Comparison of ENCODE assay signal across 9 cellular contexts in genomic region chr1:75203415-75204277, GRCh38.
DNase-seq lines count a peak whose midpoint lies in the region; ATAC-seq, FAIRE-seq and TF ChIP-seq lines count a peak whose summit lies in the region.
"Had no signal": no experiment of that assay in that cellular context is flagged by ENCODE, and none has a peak within 500 bp of the region (broad histone marks: within the 10 kb centered on the region; RNA-seq: fewer than 3 reads in every experiment).

No MANE protein-coding gene starts in this region.

- no peak overlapping the region for H3K4me3 ChIP-seq in Panc1 (ENCODE audit: low read depth in 2 of 2, low read length in 2 of 2)
- no peak overlapping the region for H3K4me3 ChIP-seq in esophagus muscularis mucosa
- H3K4me3 ChIP-seq: BLaER1 treated with 17β-estradiol and CSF1 and Interleukin-3, amounts not matched to agents 10 nM and 100 nM had no signal

- no peaks in the 10 kb centered on the region for H3K9me3 Mint-ChIP-seq in osteocyte (ENCODE audit: unreplicated experiment)

- H3K27me3 ChIP-seq in Panc1 (ENCODE audit: control insufficient read depth, insufficient read depth, low read length) (no peaks in the 10 kb centered on the region), esophagus muscularis mucosa (peaks cover 0 to 7% (median 0%) of the 10 kb centered on the region in 4 donors)
- H3K27me3 ChIP-seq: BLaER1 treated with 17β-estradiol and CSF1 and Interleukin-3, amounts not matched to agents 10 nM and 100 nM had no signal

- H3K27me3 Mint-ChIP-seq in osteocyte (ENCODE audit: unreplicated experiment), result peaks cover 1% of the 10 kb centered on the region

- CTCF ChIA-PET in Panc1 (lab: Charles Lee), result interaction anchor here (0.7 to 4.7 kb wide), 2 partner anchors 8 to 432 kb away, joined by 3 to 14 read pairs; no protein-coding TSS in a partner anchor

- H3K9me3 ChIP-seq in Panc1 (ENCODE audit: control insufficient read depth, insufficient read depth, low read depth, low read length) (no peaks in the 10 kb centered on the region), esophagus muscularis mucosa (no peaks in the 10 kb centered on the region)
- H3K9me3 ChIP-seq: BLaER1 treated with 17β-estradiol and CSF1 and Interleukin-3, amounts not matched to agents 10 nM and 100 nM had no signal

- in situ Hi-C loops in Panc1 (cut with HindIII; ENCODE audit: low pct_unique_long_range_greater_than_20kb, low sequenced_read_pairs), result no loop called here

- POLR2A ChIA-PET in Panc1 (lab: Charles Lee), result no interaction called here

- no TSS peak for BruUV-seq in Panc1 (replicated peaks; lab: Mats Ljungman, UMichigan)

- H3K36me3 ChIP-seq in Panc1 (ENCODE audit: control insufficient read depth, insufficient read depth, low read length) (no peaks in the 10 kb centered on the region), esophagus muscularis mucosa (no peaks in the 10 kb centered on the region)
- H3K36me3 ChIP-seq: BLaER1 treated with 17β-estradiol and CSF1 and Interleukin-3, amounts not matched to agents 10 nM and 100 nM had no signal

- no peak for TF ChIP-seq EP300 in esophagus muscularis mucosa (IDR thresholded peaks at IDR 0.05)

- no peak for FAIRE-seq in HTR-8/SVneo (lab: Jason Lieb, UNC)

- H3K27ac ChIP-seq in Panc1 (ENCODE audit: low read length), result no peak overlapping the region
- H3K27ac ChIP-seq in esophagus muscularis mucosa (replicated peaks in 1 of 4), result no peak overlapping the region
- H3K27ac ChIP-seq: BLaER1 treated with 17β-estradiol and CSF1 and Interleukin-3, amounts not matched to agents 10 nM and 100 nM had no signal

- ATAC-seq in GM21526 (IDR thresholded peaks at IDR 0.05; ENCODE audit: low FRiP score, unreplicated experiment) (peak; percentile 88), Panc1 (peak; percentile 83; the same call in 1 of the 2 replicates)

- 32% methylated on average over 8 of the region's 8 CpGs for WGBS in esophagus muscularis mucosa

- peak; percentile 77; the same call in 1 of the 2 replicates for TF ChIP-seq CTCF in Panc1 (IDR thresholded peaks at IDR 0.05)
- peak; percentile 42 to 60 (median 56) for TF ChIP-seq CTCF in esophagus muscularis mucosa (IDR thresholded peaks at IDR 0.05)
- peak; percentile 75 for TF ChIP-seq CTCF in osteocyte (IDR thresholded peaks at IDR 0.05)

- TF ChIP-seq POLR2A in esophagus muscularis mucosa (IDR thresholded peaks at IDR 0.05; ENCODE audit: low read depth), result no peak

- DNase-seq in NCI-H1436 (lab: John Stamatoyannopoulos, UW) (peak; percentile 34), NCI-H1436 treated with DMSO at 0.1 percent for 48 hours (lab: John Stamatoyannopoulos, UW) (no peak), HTR-8/SVneo (ENCODE audit: insufficient read length, low spot score) (peak; percentile 11), Panc1 (ENCODE audit: low read depth, low spot score) (peak; percentile 62), esophagus muscularis mucosa (ENCODE audit: extremely low spot score) (no peak), osteocyte (ENCODE audit: extremely low spot score, unreplicated experiment) (no peak)
- no peak for DNase-seq in central memory CD4-positive, alpha-beta T cell

- H3K4me1 Mint-ChIP-seq in osteocyte (ENCODE audit: unreplicated experiment), result no peaks in the 10 kb centered on the region

- no peak overlapping the region for H3K27ac Mint-ChIP-seq in osteocyte (ENCODE audit: unreplicated experiment)

- H3K4me3 Mint-ChIP-seq in osteocyte (ENCODE audit: unreplicated experiment), result no peak overlapping the region

- intact Hi-C loops in Panc1 (cut with micrococcal nuclease; ENCODE audit: unreplicated experiment) (loop anchor here (1.0 kb wide), 1 partner anchor 431 kb away; no protein-coding TSS in a partner anchor), esophagus muscularis mucosa (cut with DNase I) (loop anchor here (2.0 kb wide), 1 partner anchor 429 kb away; no protein-coding TSS in a partner anchor)

- no peaks in the 10 kb centered on the region for H3K36me3 Mint-ChIP-seq in osteocyte (ENCODE audit: unreplicated experiment)

- H3K4me1 ChIP-seq in Panc1 (ENCODE audit: control insufficient read depth, insufficient read depth, low read length) (no peaks in the 10 kb centered on the region), esophagus muscularis mucosa (no peaks in the 10 kb centered on the region)
- H3K4me1 ChIP-seq: BLaER1 treated with 17β-estradiol and CSF1 and Interleukin-3, amounts not matched to agents 10 nM and 100 nM had no signal

Comparison
In these comparisons a context has a peak if more than half of its experiments do, and no peak if none do; other contexts are left out.
1. DNase-seq: peak in NCI-H1436 (single experiment), HTR-8/SVneo (single experiment) and Panc1 (single experiment); none in NCI-H1436 treated with DMSO at 0.1 percent for 48 hours (single experiment), esophagus muscularis mucosa (single experiment), osteocyte (single experiment) and central memory CD4-positive, alpha-beta T cell (single experiment).
2. Peak in every context shown above with its lines, with median percentiles within 50 percentile points of each other: CTCF ChIP-seq.